In the genomic region with DNA sequence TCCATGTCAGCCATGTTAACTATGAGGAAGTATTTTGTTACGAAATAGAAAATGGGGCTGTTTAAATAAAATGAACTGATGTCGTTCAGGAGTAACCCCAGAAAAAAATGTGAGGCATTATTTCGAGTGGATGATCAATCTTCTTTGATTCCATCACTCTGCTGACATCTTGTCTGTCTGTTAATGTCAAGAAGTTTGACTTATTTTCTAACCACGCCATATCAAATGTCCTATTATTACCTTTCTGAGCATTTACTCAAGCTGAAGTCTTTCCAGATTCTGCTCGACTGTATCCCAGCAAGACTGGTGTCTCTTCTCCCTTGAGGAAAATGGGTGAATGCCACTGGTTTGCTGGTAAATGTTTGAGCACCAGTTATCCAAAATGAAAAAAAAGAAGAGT, we compare ENCODE assay signal across 33 cellular contexts.
"Had no signal": no experiment of that assay in that cellular context is flagged by ENCODE, and none has a peak within 500 bp of the region (broad histone marks: within the 10 kb centered on the region; RNA-seq: fewer than 3 reads in every experiment).

No MANE protein-coding gene starts in this region.

- H3K27me3 ChIP-seq: adrenal gland, body of pancreas, brain microvascular endothelial cell, breast epithelium had no signal

- H3K4me3 ChIP-seq: adrenal gland, body of pancreas, breast epithelium had no signal

- ATAC-seq: activated CD8-positive, alpha-beta T cell treated with anti-CD3 and anti-CD28 coated beads for 36 hours; activated naive CD4-positive, alpha-beta T cell treated with anti-CD3 and anti-CD28 coated beads, Interleukin-2, amount 50 U/mL, for 72 hours; activated T-cell treated with anti-CD3 and anti-CD28 coated beads, Interleukin-2, amount 50 U/mL, for 4 hours; activated T-cell treated with anti-CD3 and anti-CD28 coated beads, Interleukin-2, amount 50 U/mL, for 72 hours; activated T-helper 17 cell treated with anti-CD3 and anti-CD28 coated beads, Interleukin-2, amount 50 U/mL, for 72 hours; body of pancreas had no signal

- H3K27ac ChIP-seq: adrenal gland, body of pancreas, brain microvascular endothelial cell, breast epithelium, VCaP had no signal

- H3K4me1 ChIP-seq: adrenal gland, body of pancreas, breast epithelium had no signal

- H3K9me3 ChIP-seq: adrenal gland, body of pancreas had no signal

- H3K36me3 ChIP-seq: adrenal gland, brain microvascular endothelial cell, breast epithelium had no signal

- DNase-seq: activated B cell treated with CpG ODN at 0.5 μM for 24 hours; activated CD4-positive, alpha-beta memory T cell treated with anti-CD3 and anti-CD28 coated beads for 36 hours; activated CD4-positive, alpha-beta T cell treated with anti-CD3 and anti-CD28 coated beads for 4 hours; activated CD4-positive, alpha-beta T cell treated with anti-CD3 and anti-CD28 coated beads, Interleukin-2, amount 10 ng/mL, durations not matched to agents 24 days and 14 days; activated CD4-positive, alpha-beta T cell treated with anti-CD3 and anti-CD28 coated beads, Interleukin-2, amount 50 U/mL, for 1 hour; activated CD4-positive, alpha-beta T cell treated with anti-CD3 and anti-CD28 coated beads, Interleukin-2, amount 50 U/mL, for 4 hours; activated CD4-positive, CD25-positive, alpha-beta regulatory T cell treated with anti-CD3 and anti-CD28 coated beads, Interleukin-2, amount 50 U/mL, for 72 hours; activated CD8-positive, alpha-beta memory T cell treated with anti-CD3 and anti-CD28 coated beads, Interleukin-2, amount 50 U/mL, for 4 hours; activated CD8-positive, alpha-beta T cell treated with anti-CD3 and anti-CD28 coated beads for 36 hours; activated effector memory CD4-positive, alpha-beta T cell treated with anti-CD3 and anti-CD28 coated beads, Interleukin-2, amount 50 U/mL, for 16 hours; activated gamma-delta T cell treated with Interleukin-2 at 50 U/mL for 16 hours; activated naive CD4-positive, alpha-beta T cell; activated naive CD4-positive, alpha-beta T cell treated with anti-CD3 and anti-CD28 coated beads for 36 hours; activated naive CD4-positive, alpha-beta T cell treated with anti-CD3 and anti-CD28 coated beads, Interleukin-2, amount 50 U/mL, for 16 hours; activated naive CD8-positive, alpha-beta T cell treated with anti-CD3 and anti-CD28 coated beads for 36 hours; activated T-cell treated with anti-CD3 and anti-CD28 coated beads for 4 hours; activated T-cell treated with anti-CD3 and anti-CD28 coated beads, Interleukin-2, amount 50 U/mL, for 1 hour; activated T-cell treated with anti-CD3 and anti-CD28 coated beads, Interleukin-2, amount 50 U/mL, for 4 hours; activated T-cell treated with anti-CD3 and anti-CD28 coated beads, Interleukin-2, amount 50 U/mL, for 72 hours; adrenal gland; amniotic stem cell; aorta; body of pancreas; brain microvascular endothelial cell; central memory CD4-positive, alpha-beta T cell; T-helper 2 cell; T-helper 9 cell had no signal

- FAIRE-seq: astrocyte, TTC549 had no signal
